Comparison of ENCODE assay signal across 1 cellular context in the genomic region with DNA sequence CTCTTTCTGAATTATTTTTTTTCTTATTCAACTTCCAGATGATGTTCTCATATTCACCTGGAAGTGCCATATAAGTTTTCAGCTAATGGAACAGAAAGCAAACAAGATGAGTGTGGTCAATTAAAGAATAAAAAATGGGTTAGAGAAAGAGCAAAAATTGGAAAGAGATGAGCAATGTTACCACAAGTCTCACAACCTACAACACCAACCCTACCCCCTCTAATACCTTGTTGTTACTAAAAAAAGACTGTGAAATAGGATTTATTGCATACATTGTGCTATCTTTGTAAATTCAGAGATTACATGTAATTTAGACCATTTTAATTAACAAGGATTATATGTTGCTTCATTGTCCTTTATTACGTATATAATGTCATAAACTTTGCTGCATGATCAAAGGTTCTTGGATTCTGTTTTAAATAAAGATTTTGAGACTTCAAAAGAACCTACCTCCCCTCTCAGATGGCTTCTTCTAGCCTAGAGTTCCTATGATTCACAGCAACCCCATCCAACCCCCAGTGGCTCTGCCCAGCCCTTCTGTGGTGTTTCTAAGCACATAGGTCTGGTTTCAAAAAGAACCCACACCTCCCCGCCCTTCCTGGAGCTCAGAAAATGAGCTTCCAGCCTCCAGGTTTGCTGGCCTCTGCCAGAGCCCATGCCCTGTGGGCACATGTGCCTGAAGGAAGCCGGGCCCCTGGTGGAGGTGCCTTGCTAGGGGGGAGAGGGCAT.
TF ChIP-seq lines count a peak whose summit lies in the region.

No MANE protein-coding gene starts in this region.

TF ChIP-seq in WTC11, 78 proteins besides CTCF, POLR2A, EP300 and RAD21:
- TF ChIP-seq GABPB1 (CRISPR knock-in tag; IDR thresholded peaks at IDR 0.05): no peak
- TF ChIP-seq E2F4 (CRISPR knock-in tag; IDR thresholded peaks at IDR 0.05; ENCODE audit: borderline replicate concordance, low read depth): no peak
- TF ChIP-seq, protein P1, sequence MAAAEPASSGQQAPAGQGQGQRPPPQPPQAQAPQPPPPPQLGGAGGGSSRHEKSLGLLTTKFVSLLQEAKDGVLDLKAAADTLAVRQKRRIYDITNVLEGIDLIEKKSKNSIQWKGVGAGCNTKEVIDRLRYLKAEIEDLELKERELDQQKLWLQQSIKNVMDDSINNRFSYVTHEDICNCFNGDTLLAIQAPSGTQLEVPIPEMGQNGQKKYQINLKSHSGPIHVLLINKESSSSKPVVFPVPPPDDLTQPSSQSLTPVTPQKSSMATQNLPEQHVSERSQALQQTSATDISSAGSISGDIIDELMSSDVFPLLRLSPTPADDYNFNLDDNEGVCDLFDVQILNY (CRISPR knock-in tag; IDR thresholded peaks at IDR 0.05): no peak
- TF ChIP-seq, protein P2, sequence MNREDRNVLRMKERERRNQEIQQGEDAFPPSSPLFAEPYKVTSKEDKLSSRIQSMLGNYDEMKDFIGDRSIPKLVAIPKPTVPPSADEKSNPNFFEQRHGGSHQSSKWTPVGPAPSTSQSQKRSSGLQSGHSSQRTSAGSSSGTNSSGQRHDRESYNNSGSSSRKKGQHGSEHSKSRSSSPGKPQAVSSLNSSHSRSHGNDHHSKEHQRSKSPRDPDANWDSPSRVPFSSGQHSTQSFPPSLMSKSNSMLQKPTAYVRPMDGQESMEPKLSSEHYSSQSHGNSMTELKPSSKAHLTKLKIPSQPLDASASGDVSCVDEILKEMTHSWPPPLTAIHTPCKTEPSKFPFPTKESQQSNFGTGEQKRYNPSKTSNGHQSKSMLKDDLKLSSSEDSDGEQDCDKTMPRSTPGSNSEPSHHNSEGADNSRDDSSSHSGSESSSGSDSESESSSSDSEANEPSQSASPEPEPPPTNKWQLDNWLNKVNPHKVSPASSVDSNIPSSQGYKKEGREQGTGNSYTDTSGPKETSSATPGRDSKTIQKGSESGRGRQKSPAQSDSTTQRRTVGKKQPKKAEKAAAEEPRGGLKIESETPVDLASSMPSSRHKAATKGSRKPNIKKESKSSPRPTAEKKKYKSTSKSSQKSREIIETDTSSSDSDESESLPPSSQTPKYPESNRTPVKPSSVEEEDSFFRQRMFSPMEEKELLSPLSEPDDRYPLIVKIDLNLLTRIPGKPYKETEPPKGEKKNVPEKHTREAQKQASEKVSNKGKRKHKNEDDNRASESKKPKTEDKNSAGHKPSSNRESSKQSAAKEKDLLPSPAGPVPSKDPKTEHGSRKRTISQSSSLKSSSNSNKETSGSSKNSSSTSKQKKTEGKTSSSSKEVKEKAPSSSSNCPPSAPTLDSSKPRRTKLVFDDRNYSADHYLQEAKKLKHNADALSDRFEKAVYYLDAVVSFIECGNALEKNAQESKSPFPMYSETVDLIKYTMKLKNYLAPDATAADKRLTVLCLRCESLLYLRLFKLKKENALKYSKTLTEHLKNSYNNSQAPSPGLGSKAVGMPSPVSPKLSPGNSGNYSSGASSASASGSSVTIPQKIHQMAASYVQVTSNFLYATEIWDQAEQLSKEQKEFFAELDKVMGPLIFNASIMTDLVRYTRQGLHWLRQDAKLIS (CRISPR knock-in tag; IDR thresholded peaks at IDR 0.05; ENCODE audit: borderline replicate concordance): no peak
- TF ChIP-seq ZNF263 (CRISPR knock-in tag; IDR thresholded peaks at IDR 0.05; ENCODE audit: low read depth): no peak
- TF ChIP-seq NR3C1 (CRISPR knock-in tag; conservative IDR thresholded peaks at IDR 0.05; ENCODE audit: low read depth): no peak
- no peak for TF ChIP-seq MYBL2 (CRISPR knock-in tag; IDR thresholded peaks at IDR 0.05)
- TF ChIP-seq ZNF425 (CRISPR knock-in tag; conservative IDR thresholded peaks at IDR 0.05): no peak
- no peak for TF ChIP-seq TP53 (CRISPR knock-in tag; IDR thresholded peaks at IDR 0.05)
- TF ChIP-seq JUN (CRISPR knock-in tag; IDR thresholded peaks at IDR 0.05): no peak
